1 cellular context compared by ENCODE assay signal in genomic region chr13:33640832-33641231, GRCh38.
A peak's percentile ranks its signal among the peaks of the same experiment; 100 is the strongest.
TF ChIP-seq lines count a peak whose summit lies in the region.

No MANE protein-coding gene starts in this region.

TF ChIP-seq in HepG2, 621 proteins besides CTCF, POLR2A, EP300 and RAD21 (continued from another document and continues in another):
- TF ChIP-seq GMEB1 (CRISPR knock-in tag; IDR thresholded peaks at IDR 0.05; ENCODE audit: borderline replicate concordance) (no peak), BCL6 (CRISPR knock-in tag; IDR thresholded peaks at IDR 0.05) (0 out of 2 replicates have a peak, but pooled peaks have one; percentile 7), SOX13 (IDR thresholded peaks at IDR 0.05) (0 out of 2 replicates have a peak, but pooled peaks have one; percentile 30), SOX13 (CRISPR knock-in tag; conservative IDR thresholded peaks at IDR 0.05 in 1 of 2, IDR thresholded peaks at IDR 0.05 in 1 of 2) (peak in 1 of 2 experiments; percentile 83; a peak in 2 of 4 replicates), HNRNPH1 (optimal IDR thresholded peaks at IDR 0.05; ENCODE audit: low read depth, low read length) (no peak), HMG20A (CRISPR knock-in tag; IDR thresholded peaks at IDR 0.05; ENCODE audit: borderline replicate concordance) (peak; percentile 14; the same call in 1 of the 2 replicates), JUND (CRISPR knock-in tag; IDR thresholded peaks at IDR 0.05) (no peak), NCOR1 (IDR thresholded peaks at IDR 0.05; ENCODE audit: borderline replicate concordance, low read length) (peak; percentile 53; the same call in 1 of the 2 replicates), SP5 (CRISPR knock-in tag; IDR thresholded peaks at IDR 0.05; ENCODE audit: borderline replicate concordance, low read depth) (no peak), NR2F6 (IDR thresholded peaks at IDR 0.05) (peak; percentile 66), NR2F6 (CRISPR knock-in tag; IDR thresholded peaks at IDR 0.05) (peak; percentile 31; the same call in 1 of the 2 replicates), DDIT3 (CRISPR knock-in tag; IDR thresholded peaks at IDR 0.05) (no peak), KAT8 (CRISPR knock-in tag; IDR thresholded peaks at IDR 0.05) (no peak), HNF4G (IDR thresholded peaks at IDR 0.05; ENCODE audit: borderline replicate concordance, low read depth, low read length) (peak; percentile 11; the same call in 1 of the 2 replicates), HNF4G (CRISPR knock-in tag; IDR thresholded peaks at IDR 0.05; ENCODE audit: borderline replicate concordance, low read depth) (no peak), GATAD2A (CRISPR knock-in tag; IDR thresholded peaks at IDR 0.05) (peak; percentile 39; the same call in 1 of the 2 replicates), ZNF460 (CRISPR knock-in tag; IDR thresholded peaks at IDR 0.05; ENCODE audit: borderline replicate concordance) (no peak), ZUFSP (CRISPR knock-in tag; IDR thresholded peaks at IDR 0.05; ENCODE audit: borderline replicate concordance) (no peak), NCOA2 (CRISPR knock-in tag; IDR thresholded peaks at IDR 0.05) (peak; percentile 25; the same call in 1 of the 2 replicates), STAT6 (CRISPR knock-in tag; IDR thresholded peaks at IDR 0.05; ENCODE audit: borderline replicate concordance) (no peak), ZNF776 (CRISPR knock-in tag; IDR thresholded peaks at IDR 0.05) (no peak), TAF15 (IDR thresholded peaks at IDR 0.05; ENCODE audit: low read depth, low read length, poor library complexity, severe bottlenecking) (no peak), LCORL (IDR thresholded peaks at IDR 0.05) (no peak), LCORL (CRISPR knock-in tag; IDR thresholded peaks at IDR 0.05) (no peak), ZNF274 (CRISPR knock-in tag; IDR thresholded peaks at IDR 0.05) (no peak), ZNF335 (CRISPR knock-in tag; IDR thresholded peaks at IDR 0.05) (no peak), SAP130 (CRISPR knock-in tag; IDR thresholded peaks at IDR 0.05; ENCODE audit: low read depth) (peak; percentile 7; the same call in 1 of the 2 replicates), ZNF703 (CRISPR knock-in tag; IDR thresholded peaks at IDR 0.05; ENCODE audit: borderline replicate concordance) (no peak), PAF1 (CRISPR knock-in tag; IDR thresholded peaks at IDR 0.05) (no peak), SMAD3 (CRISPR knock-in tag; IDR thresholded peaks at IDR 0.05) (no peak), ZNF562 (CRISPR knock-in tag; IDR thresholded peaks at IDR 0.05; ENCODE audit: borderline replicate concordance) (no peak), ATRX (CRISPR knock-in tag; IDR thresholded peaks at IDR 0.05; ENCODE audit: borderline replicate concordance) (no peak), HNF4A (CRISPR knock-in tag; IDR thresholded peaks at IDR 0.05) (peak; percentile 66; the same call in 1 of the 2 replicates), ATF3 (CRISPR knock-in tag; IDR thresholded peaks at IDR 0.05) (no peak), EHMT2 (IDR thresholded peaks at IDR 0.05; ENCODE audit: borderline replicate concordance, low read depth, low read length) (peak; percentile 61; the same call in 1 of the 2 replicates), SKI (IDR thresholded peaks at IDR 0.05; ENCODE audit: partially characterized antibody) (peak; percentile 29), HNF1A (IDR thresholded peaks at IDR 0.05; ENCODE audit: low read depth) (no peak), HNF1A (CRISPR knock-in tag; IDR thresholded peaks at IDR 0.05; ENCODE audit: borderline replicate concordance) (no peak)
- TF ChIP-seq, protein P1, sequence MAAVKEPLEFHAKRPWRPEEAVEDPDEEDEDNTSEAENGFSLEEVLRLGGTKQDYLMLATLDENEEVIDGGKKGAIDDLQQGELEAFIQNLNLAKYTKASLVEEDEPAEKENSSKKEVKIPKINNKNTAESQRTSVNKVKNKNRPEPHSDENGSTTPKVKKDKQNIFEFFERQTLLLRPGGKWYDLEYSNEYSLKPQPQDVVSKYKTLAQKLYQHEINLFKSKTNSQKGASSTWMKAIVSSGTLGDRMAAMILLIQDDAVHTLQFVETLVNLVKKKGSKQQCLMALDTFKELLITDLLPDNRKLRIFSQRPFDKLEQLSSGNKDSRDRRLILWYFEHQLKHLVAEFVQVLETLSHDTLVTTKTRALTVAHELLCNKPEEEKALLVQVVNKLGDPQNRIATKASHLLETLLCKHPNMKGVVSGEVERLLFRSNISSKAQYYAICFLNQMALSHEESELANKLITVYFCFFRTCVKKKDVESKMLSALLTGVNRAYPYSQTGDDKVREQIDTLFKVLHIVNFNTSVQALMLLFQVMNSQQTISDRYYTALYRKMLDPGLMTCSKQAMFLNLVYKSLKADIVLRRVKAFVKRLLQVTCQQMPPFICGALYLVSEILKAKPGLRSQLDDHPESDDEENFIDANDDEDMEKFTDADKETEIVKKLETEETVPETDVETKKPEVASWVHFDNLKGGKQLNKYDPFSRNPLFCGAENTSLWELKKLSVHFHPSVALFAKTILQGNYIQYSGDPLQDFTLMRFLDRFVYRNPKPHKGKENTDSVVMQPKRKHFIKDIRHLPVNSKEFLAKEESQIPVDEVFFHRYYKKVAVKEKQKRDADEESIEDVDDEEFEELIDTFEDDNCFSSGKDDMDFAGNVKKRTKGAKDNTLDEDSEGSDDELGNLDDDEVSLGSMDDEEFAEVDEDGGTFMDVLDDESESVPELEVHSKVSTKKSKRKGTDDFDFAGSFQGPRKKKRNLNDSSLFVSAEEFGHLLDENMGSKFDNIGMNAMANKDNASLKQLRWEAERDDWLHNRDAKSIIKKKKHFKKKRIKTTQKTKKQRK (IDR thresholded peaks at IDR 0.05; ENCODE audit: low read length) = no peak
- TF ChIP-seq, protein P2, sequence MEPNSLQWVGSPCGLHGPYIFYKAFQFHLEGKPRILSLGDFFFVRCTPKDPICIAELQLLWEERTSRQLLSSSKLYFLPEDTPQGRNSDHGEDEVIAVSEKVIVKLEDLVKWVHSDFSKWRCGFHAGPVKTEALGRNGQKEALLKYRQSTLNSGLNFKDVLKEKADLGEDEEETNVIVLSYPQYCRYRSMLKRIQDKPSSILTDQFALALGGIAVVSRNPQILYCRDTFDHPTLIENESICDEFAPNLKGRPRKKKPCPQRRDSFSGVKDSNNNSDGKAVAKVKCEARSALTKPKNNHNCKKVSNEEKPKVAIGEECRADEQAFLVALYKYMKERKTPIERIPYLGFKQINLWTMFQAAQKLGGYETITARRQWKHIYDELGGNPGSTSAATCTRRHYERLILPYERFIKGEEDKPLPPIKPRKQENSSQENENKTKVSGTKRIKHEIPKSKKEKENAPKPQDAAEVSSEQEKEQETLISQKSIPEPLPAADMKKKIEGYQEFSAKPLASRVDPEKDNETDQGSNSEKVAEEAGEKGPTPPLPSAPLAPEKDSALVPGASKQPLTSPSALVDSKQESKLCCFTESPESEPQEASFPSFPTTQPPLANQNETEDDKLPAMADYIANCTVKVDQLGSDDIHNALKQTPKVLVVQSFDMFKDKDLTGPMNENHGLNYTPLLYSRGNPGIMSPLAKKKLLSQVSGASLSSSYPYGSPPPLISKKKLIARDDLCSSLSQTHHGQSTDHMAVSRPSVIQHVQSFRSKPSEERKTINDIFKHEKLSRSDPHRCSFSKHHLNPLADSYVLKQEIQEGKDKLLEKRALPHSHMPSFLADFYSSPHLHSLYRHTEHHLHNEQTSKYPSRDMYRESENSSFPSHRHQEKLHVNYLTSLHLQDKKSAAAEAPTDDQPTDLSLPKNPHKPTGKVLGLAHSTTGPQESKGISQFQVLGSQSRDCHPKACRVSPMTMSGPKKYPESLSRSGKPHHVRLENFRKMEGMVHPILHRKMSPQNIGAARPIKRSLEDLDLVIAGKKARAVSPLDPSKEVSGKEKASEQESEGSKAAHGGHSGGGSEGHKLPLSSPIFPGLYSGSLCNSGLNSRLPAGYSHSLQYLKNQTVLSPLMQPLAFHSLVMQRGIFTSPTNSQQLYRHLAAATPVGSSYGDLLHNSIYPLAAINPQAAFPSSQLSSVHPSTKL (CRISPR knock-in tag; IDR thresholded peaks at IDR 0.05) = 0 out of 2 replicates have a peak, but pooled peaks have one; percentile 34
- TF ChIP-seq, protein P3, sequence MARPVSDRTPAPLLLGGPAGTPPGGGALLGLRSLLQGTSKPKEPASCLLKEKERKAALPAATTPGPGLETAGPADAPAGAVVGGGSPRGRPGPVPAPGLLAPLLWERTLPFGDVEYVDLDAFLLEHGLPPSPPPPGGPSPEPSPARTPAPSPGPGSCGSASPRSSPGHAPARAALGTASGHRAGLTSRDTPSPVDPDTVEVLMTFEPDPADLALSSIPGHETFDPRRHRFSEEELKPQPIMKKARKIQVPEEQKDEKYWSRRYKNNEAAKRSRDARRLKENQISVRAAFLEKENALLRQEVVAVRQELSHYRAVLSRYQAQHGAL (CRISPR knock-in tag; IDR thresholded peaks at IDR 0.05; ENCODE audit: not compliant biosample characterization) = peak; percentile 35
